ENCODE assay signal across 15 cellular contexts in the genomic region with DNA sequence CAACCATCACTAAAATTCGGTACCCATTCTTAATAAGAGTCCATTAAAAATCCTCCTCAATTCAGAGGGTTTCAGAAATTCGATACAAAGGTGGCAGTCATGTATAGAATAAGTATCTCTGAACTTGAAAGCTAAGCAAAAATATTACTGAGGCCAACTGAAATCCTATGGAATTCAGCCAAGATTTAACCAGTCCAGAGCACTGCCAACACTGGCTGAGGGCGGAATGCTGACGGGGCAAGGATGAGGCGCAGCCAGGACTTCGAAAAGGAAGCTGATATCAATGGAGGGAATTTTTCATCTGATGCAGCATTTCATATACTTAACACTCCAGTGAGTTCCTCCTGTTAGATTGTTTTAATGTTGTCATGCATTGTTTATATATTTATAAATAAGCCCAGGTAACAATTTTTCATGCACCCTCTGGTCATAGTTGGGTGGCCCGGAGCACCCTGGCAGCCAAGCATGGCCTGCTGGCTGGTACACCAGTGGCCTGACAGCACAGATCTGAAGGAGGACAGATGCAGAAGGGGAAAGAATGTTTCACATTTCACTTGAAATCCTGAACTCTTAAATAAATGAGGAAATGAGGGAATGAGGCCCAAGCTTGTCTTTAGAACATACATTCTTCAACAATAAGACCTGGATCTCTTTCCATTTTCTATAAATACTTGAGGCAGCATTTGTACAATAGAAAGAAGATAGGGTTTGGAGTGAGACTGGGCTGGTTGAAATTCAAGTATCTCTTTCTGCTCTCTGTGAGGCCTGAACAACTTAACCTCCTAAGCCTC. TPM values are rescaled to one million over a fixed set of nuclear protein-coding genes. Genes with fewer than 3 reads are reported as not detected.
DNase-seq lines count a peak whose midpoint lies in the region; FAIRE-seq and TF ChIP-seq lines count a peak whose summit lies in the region.
"Had no signal": no experiment of that assay in that cellular context is flagged by ENCODE, and none has a peak within 500 bp of the region (broad histone marks: within the 10 kb centered on the region; RNA-seq: fewer than 3 reads in every experiment).

No MANE protein-coding gene starts in this region.

- H3K36me3 ChIP-seq in adipocyte (ENCODE audit: control insufficient read depth, insufficient read depth, low read length, severe bottlenecking) (no peaks in the 10 kb centered on the region), neutrophil (no peaks in the 10 kb centered on the region)
- H3K36me3 ChIP-seq: cardiac muscle cell, gastrocnemius medialis had no signal

- no peak overlapping the region for H3K4me3 ChIP-seq in adipocyte (ENCODE audit: low read length)
- H3K4me3 ChIP-seq in fibroblast of the aortic adventitia (ENCODE audit: low read depth, low read length): no peak overlapping the region
- H3K4me3 ChIP-seq in neutrophil (ENCODE audit: low read depth in 1 of 2, low read length in 1 of 2): no peak overlapping the region
- H3K4me3 ChIP-seq: BLaER1 treated with 17β-estradiol and CSF1 and Interleukin-3, amounts not matched to agents 10 nM and 100 nM; cardiac muscle cell; gastrocnemius medialis had no signal

- peaks cover 10% of the 10 kb centered on the region for H3K4me1 ChIP-seq in adipocyte (ENCODE audit: control insufficient read depth, insufficient read depth, low read length)
- H3K4me1 ChIP-seq in neutrophil (ENCODE audit: control insufficient read depth in 1 of 2, insufficient read depth in 1 of 2, low read depth in 1 of 2, low read length in 1 of 2): peaks cover 0 to 7% of the 10 kb centered on the region in 2 experiments

- H3K27me3 ChIP-seq in adipocyte (replicated peaks; ENCODE audit: control insufficient read depth, insufficient read depth, low read length): no peaks in the 10 kb centered on the region
- H3K27me3 ChIP-seq in neutrophil: no peaks in the 10 kb centered on the region
- H3K27me3 ChIP-seq: BLaER1 treated with 17β-estradiol and CSF1 and Interleukin-3, amounts not matched to agents 10 nM and 100 nM; cardiac muscle cell; gastrocnemius medialis had no signal

- no peaks in the 10 kb centered on the region for H3K9me3 ChIP-seq in adipocyte (ENCODE audit: control insufficient read depth, low read length)
- H3K9me3 ChIP-seq in neutrophil: no peaks in the 10 kb centered on the region
- H3K9me3 ChIP-seq: gastrocnemius medialis had no signal

- in situ Hi-C loops in G401 (cut with HindIII; ENCODE audit: low sequenced_read_pairs): no loop called here

- no peak for FAIRE-seq in GM19239 (lab: Jason Lieb, UNC)
- FAIRE-seq: H1 had no signal

- H3K9ac ChIP-seq in adipocyte (ENCODE audit: low read length): no peak overlapping the region

- peak overlapping the region; percentile 18 for H3K27ac ChIP-seq in neutrophil
- H3K27ac ChIP-seq: cardiac muscle cell, gastrocnemius medialis had no signal

- no peak for TF ChIP-seq CTCF in fibroblast of the aortic adventitia (IDR thresholded peaks at IDR 0.05; ENCODE audit: insufficient read depth, low read length)
- no peak for TF ChIP-seq CTCF in neutrophil (IDR thresholded peaks at IDR 0.05)

- DNase-seq in G401 (ENCODE audit: low spot score): peak; percentile 63
- DNase-seq in adipocyte (ENCODE audit: low read depth): peak; percentile 51
- peak; percentile 53 for DNase-seq in fibroblast of the aortic adventitia (ENCODE audit: low read depth)
- DNase-seq in GM19239 (ENCODE audit: insufficient read length, low spot score): no peak
- DNase-seq in SW 1271 (lab: John Stamatoyannopoulos, UW): no peak
- no peak for DNase-seq in KG1 (lab: John Stamatoyannopoulos, UW)
- DNase-seq in activated CD8-positive, alpha-beta memory T cell treated with anti-CD3 and anti-CD28 coated beads for 24 hours: no peak
- DNase-seq: gastrocnemius medialis; Kasumi-1; NCI-H524 treated with DMSO at 0.1 percent for 48 hours; stimulated activated CD4-positive, alpha-beta T cell treated with anti-CD3 and anti-CD28 coated beads, Interleukin-12 subunit alpha, Interleukin-12 subunit beta, amount 100 ng/mL, for 4 hours had no signal

RNA-seq across cellular contexts. Expression of a gene that starts 41.5 kb away (rescaled TPM):
- 2.6 and 4.1 TPM in 2 replicates for total RNA-seq in G401 (2014; rRNA removed; shearing (Covaris generic))
- total RNA-seq in fibroblast of the aortic adventitia (ENCODE audit: low replicate concordance): 4.7 and 10.2 TPM in 2 replicates

Comparison
In these comparisons a context has a peak if more than half of its experiments do, and no peak if none do; other contexts are left out.
1. DNase-seq: peak in G401 (single experiment), adipocyte (single experiment) and fibroblast of the aortic adventitia (single experiment); none in GM19239 (single experiment), SW 1271 (0 of 2), KG1 (single experiment) and activated CD8-positive, alpha-beta memory T cell treated with anti-CD3 and anti-CD28 coated beads for 24 hours (single experiment).